Comparison of ENCODE assay signal across 19 cellular contexts in genomic region chr5:93705896-93706295, GRCh38. TPM values are rescaled to one million over a fixed set of nuclear protein-coding genes. Genes with fewer than 3 reads are reported as not detected.
A peak's percentile ranks its signal among the peaks of the same experiment; 100 is the strongest.
DNase-seq lines count a peak whose midpoint lies in the region; ATAC-seq, FAIRE-seq and TF ChIP-seq lines count a peak whose summit lies in the region.
"Had no signal": no experiment of that assay in that cellular context is flagged by ENCODE, and none has a peak within 500 bp of the region (broad histone marks: within the 10 kb centered on the region; RNA-seq: fewer than 3 reads in every experiment).

No MANE protein-coding gene starts in this region.

- no peak overlapping the region for H3K18ac ChIP-seq in IMR-90 (ENCODE audit: low read depth, low read length)

- H3K9me3 ChIP-seq in IMR-90 (ENCODE audit: control insufficient read depth, insufficient read depth, low read length) (no peaks in the 10 kb centered on the region), astrocyte (ENCODE audit: insufficient read depth, low read depth, low read length) (no peaks in the 10 kb centered on the region), osteoblast (ENCODE audit: low read depth, low read length) (no peaks in the 10 kb centered on the region)
- H3K9me3 ChIP-seq: HAP-1 had no signal

- in situ Hi-C loops in IMR-90 (cut with MboI; ENCODE audit: low sequenced_read_pairs) = no loop called here

- H3K23ac ChIP-seq in IMR-90 (ENCODE audit: low read depth, low read length) = no peak overlapping the region

- H2AFZ ChIP-seq in IMR-90 (replicated peaks; ENCODE audit: low read length, poor library complexity) = no peak overlapping the region
- H2AFZ ChIP-seq in astrocyte (ENCODE audit: low read depth, low read length) = no peak overlapping the region
- H2AFZ ChIP-seq in osteoblast (ENCODE audit: low read length) = no peak overlapping the region
- H2AFZ ChIP-seq: PC-9 had no signal

- no peak overlapping the region for H3K4ac ChIP-seq in IMR-90 (ENCODE audit: low read depth, low read length)

- H3K9ac ChIP-seq in IMR-90 (ENCODE audit: low read depth, low read length) (no peak overlapping the region), astrocyte (ENCODE audit: low read length) (no peak overlapping the region)

- intact Hi-C loops in IMR-90 (cut with micrococcal nuclease) = no loop called here

- POLR2A ChIA-PET in IMR-90 (lab: Charles Lee; ENCODE audit: unreplicated experiment) = no interaction called here

- no peak overlapping the region for H2BK120ac ChIP-seq in IMR-90 (ENCODE audit: low read depth, low read length)

- dilution Hi-C loops in IMR-90 (cut with HindIII; ENCODE audit: low sequenced_read_pairs, unreplicated experiment) = no loop called here

- H3K79me2 ChIP-seq in astrocyte (ENCODE audit: insufficient read depth, low read length) (no peaks in the 10 kb centered on the region), osteoblast (ENCODE audit: insufficient read depth, low read length) (no peaks in the 10 kb centered on the region)

- H3K4me2 ChIP-seq in IMR-90 (ENCODE audit: low read depth, low read length) (no peak overlapping the region), astrocyte (ENCODE audit: low read length) (peak overlapping the region; percentile 33), osteoblast (ENCODE audit: insufficient read depth, low read length) (no peak overlapping the region)
- H3K4me2 ChIP-seq: PC-9 had no signal

- TF ChIP-seq CTCF in IMR-90 (conservative IDR thresholded peaks at IDR 0.05; ENCODE audit: low read depth, low read length) (no peak), astrocyte (IDR thresholded peaks at IDR 0.05; ENCODE audit: insufficient read depth, low read depth, low read length) (no peak), fibroblast of mammary gland (conservative IDR thresholded peaks at IDR 0.05; ENCODE audit: control insufficient read depth, insufficient read depth, low read depth, low read length) (no peak), osteoblast (IDR thresholded peaks at IDR 0.05; ENCODE audit: extremely low read depth, low read depth, low read length) (no peak)

- H2BK15ac ChIP-seq in IMR-90 (ENCODE audit: low read depth, low read length) = no peak overlapping the region

- WGBS in IMR-90 (ENCODE audit: extremely low coverage in 2 of 2, insufficient read length in 1 of 2), 2 experiments = no CpG with 5 or more reads among the region's 1 CpG

- no peak for FAIRE-seq in astrocyte (lab: Jason Lieb, UNC)
- FAIRE-seq: A204.1, GM12878, GM18507, HTR-8/SVneo had no signal

- H3K56ac ChIP-seq in IMR-90 (ENCODE audit: extremely low read depth, insufficient read depth, low read length) = no peak overlapping the region

- H4K5ac ChIP-seq in IMR-90 (ENCODE audit: low read depth, low read length) = no peak overlapping the region

- H3K9me1 ChIP-seq in IMR-90 (ENCODE audit: insufficient read depth, low read length) = no peaks in the 10 kb centered on the region

- no TSS peak for BruUV-seq in IMR-90 (replicated peaks; lab: Mats Ljungman, UMichigan)

- no peaks in the 10 kb centered on the region for H4K20me1 ChIP-seq in IMR-90 (ENCODE audit: insufficient read depth, low read length)
- H4K20me1 ChIP-seq in astrocyte (ENCODE audit: insufficient read depth, low read length) = no peaks in the 10 kb centered on the region
- H4K20me1 ChIP-seq in osteoblast (ENCODE audit: insufficient read depth, low read length) = no peaks in the 10 kb centered on the region

- DNase-seq in EH (ENCODE audit: low read depth) (peak; percentile 31), IMR-90 (peak; percentile 57), astrocyte (ENCODE audit: low read depth) (peak; percentile 64), fibroblast of mammary gland (ENCODE audit: low read depth) (peak; percentile 76), osteoblast (ENCODE audit: insufficient read length, low spot score, missing footprints) (no peak)
- no peak for DNase-seq in activated effector memory CD4-positive, alpha-beta T cell treated with Interleukin-2 at 50 U/mL for 16 hours
- DNase-seq: C1 segment of cervical spinal cord, NCI-H1436 treated with DMSO at 0.1 percent for 48 hours, NCI-H226, NCI-H748 treated with DMSO at 0.1 percent for 48 hours, PC-9 had no signal

- H3K27ac ChIP-seq in IMR-90 (ENCODE audit: insufficient read depth, low read length) (no peak overlapping the region), astrocyte (ENCODE audit: low read depth, low read length) (no peak overlapping the region), osteoblast (ENCODE audit: low read depth, low read length) (no peak overlapping the region)
- H3K27ac ChIP-seq: PC-9 had no signal

- H3K27ac Mint-ChIP-seq in astrocyte (ENCODE audit: unreplicated experiment) = no peak overlapping the region

- TF ChIP-seq POLR2A in IMR-90 (IDR thresholded peaks at IDR 0.05; ENCODE audit: low read depth, low read length) = no peak

- H3K4me3 ChIP-seq in IMR-90 (ENCODE audit: insufficient read depth, low read depth, low read length) = no peak overlapping the region
- no peak overlapping the region for H3K4me3 ChIP-seq in astrocyte (ENCODE audit: insufficient read depth, low read depth, low read length)
- H3K4me3 ChIP-seq in fibroblast of mammary gland (ENCODE audit: control insufficient read depth, low read depth, low read length) = no peak overlapping the region
- no peak overlapping the region for H3K4me3 ChIP-seq in osteoblast (ENCODE audit: insufficient read depth, low read length)
- H3K4me3 ChIP-seq: GM12878, HAP-1, PC-9 had no signal

- no peak overlapping the region for H2AK5ac ChIP-seq in IMR-90 (ENCODE audit: low read depth, low read length)

- H2BK5ac ChIP-seq in IMR-90 (ENCODE audit: low read depth, low read length, poor library complexity, severe bottlenecking) = no peak overlapping the region

- no peak overlapping the region for H2AK9ac ChIP-seq in IMR-90 (replicated peaks; ENCODE audit: low read depth, low read length, poor library complexity)

- peaks cover 2% of the 10 kb centered on the region for H3K27me3 Mint-ChIP-seq in astrocyte (ENCODE audit: low read depth, unreplicated experiment)

- H3K4me3 Mint-ChIP-seq in astrocyte (ENCODE audit: unreplicated experiment) = no peak overlapping the region

- CTCF ChIA-PET in IMR-90 (lab: Yijun Ruan, JAX) = no interaction called here

- no peaks in the 10 kb centered on the region for H3K9me3 Mint-ChIP-seq in astrocyte (ENCODE audit: unreplicated experiment)

- H3K27me3 ChIP-seq in IMR-90 (ENCODE audit: control insufficient read depth, insufficient read depth, low read length) (no peaks in the 10 kb centered on the region), astrocyte (ENCODE audit: insufficient read depth, low read length) (no peaks in the 10 kb centered on the region), osteoblast (ENCODE audit: insufficient read depth, low read length) (no peaks in the 10 kb centered on the region)

- ATAC-seq in IMR-90 (ENCODE audit: low read depth) (no peak), GM19351 (IDR thresholded peaks at IDR 0.05; ENCODE audit: unreplicated experiment) (no peak), HG03025 (IDR thresholded peaks at IDR 0.05; ENCODE audit: low FRiP score, unreplicated experiment) (no peak)
- ATAC-seq: GM12878, Right ventricle myocardium inferior had no signal

- H4K91ac ChIP-seq in IMR-90 (ENCODE audit: insufficient read depth, low read depth, low read length) = no peak overlapping the region

- no peaks in the 10 kb centered on the region for H3K4me1 Mint-ChIP-seq in astrocyte (ENCODE audit: low read depth, unreplicated experiment)

- H3K79me1 ChIP-seq in IMR-90 (ENCODE audit: low read depth in 1 of 2, low read length in 2 of 2) = no peaks in the 10 kb centered on the region

- no peak for TF ChIP-seq RAD21 in IMR-90 (IDR thresholded peaks at IDR 0.05; ENCODE audit: low read length)

- H2BK20ac ChIP-seq in IMR-90 (ENCODE audit: low read depth, low read length) = no peak overlapping the region

- no peaks in the 10 kb centered on the region for H3K4me1 ChIP-seq in IMR-90 (ENCODE audit: control insufficient read depth, insufficient read depth, low read length)
- H3K4me1 ChIP-seq in astrocyte (ENCODE audit: insufficient read depth, low read length) = no peaks in the 10 kb centered on the region
- H3K4me1 ChIP-seq in osteoblast (ENCODE audit: insufficient read depth, low read length) = no peaks in the 10 kb centered on the region

- H3K36me3 Mint-ChIP-seq in astrocyte (ENCODE audit: low read depth, unreplicated experiment) = no peaks in the 10 kb centered on the region

- H4K8ac ChIP-seq in IMR-90 (ENCODE audit: low read depth in 2 of 2, low read length in 2 of 2) = no peak overlapping the region

- H3K36me3 ChIP-seq in IMR-90 (ENCODE audit: control insufficient read depth, insufficient read depth, low read length) (no peaks in the 10 kb centered on the region), astrocyte (ENCODE audit: insufficient read depth, low read length) (no peaks in the 10 kb centered on the region), osteoblast (ENCODE audit: insufficient read depth, low read length) (no peaks in the 10 kb centered on the region)
- H3K36me3 ChIP-seq: HAP-1 had no signal

- H3K14ac ChIP-seq in IMR-90 (replicated peaks; ENCODE audit: low read depth, low read length) = no peak overlapping the region

TF ChIP-seq in IMR-90, 13 proteins besides CTCF, POLR2A, EP300 and RAD21 (continues in another document):
- TF ChIP-seq CEBPB (IDR thresholded peaks at IDR 0.05; ENCODE audit: low read depth, low read length) (no peak), BHLHE40 (IDR thresholded peaks at IDR 0.05; ENCODE audit: low read depth, low read length) (no peak), SMC3 (IDR thresholded peaks at IDR 0.05; ENCODE audit: low read depth, low read length) (no peak), NFE2L2 (IDR thresholded peaks at IDR 0.05; ENCODE audit: low read depth, low read length) (no peak), MAZ (IDR thresholded peaks at IDR 0.05; ENCODE audit: borderline replicate concordance, low read depth, low read length) (no peak), CHD1 (IDR thresholded peaks at IDR 0.05; ENCODE audit: low read depth, low read length) (no peak), RCOR1 (IDR thresholded peaks at IDR 0.05; ENCODE audit: insufficient replicate concordance, low read length) (no peak)
- TF ChIP-seq, protein P1, sequence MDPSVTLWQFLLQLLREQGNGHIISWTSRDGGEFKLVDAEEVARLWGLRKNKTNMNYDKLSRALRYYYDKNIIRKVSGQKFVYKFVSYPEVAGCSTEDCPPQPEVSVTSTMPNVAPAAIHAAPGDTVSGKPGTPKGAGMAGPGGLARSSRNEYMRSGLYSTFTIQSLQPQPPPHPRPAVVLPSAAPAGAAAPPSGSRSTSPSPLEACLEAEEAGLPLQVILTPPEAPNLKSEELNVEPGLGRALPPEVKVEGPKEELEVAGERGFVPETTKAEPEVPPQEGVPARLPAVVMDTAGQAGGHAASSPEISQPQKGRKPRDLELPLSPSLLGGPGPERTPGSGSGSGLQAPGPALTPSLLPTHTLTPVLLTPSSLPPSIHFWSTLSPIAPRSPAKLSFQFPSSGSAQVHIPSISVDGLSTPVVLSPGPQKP (IDR thresholded peaks at IDR 0.05; ENCODE audit: borderline replicate concordance, low read depth, low read length) = no peak

RNA-seq across cellular contexts. Expression of gene POU5F2, which starts 35.5 kb away (rescaled TPM):
- total RNA-seq in IMR-90 (2012; rRNA removed) = 1.1 and 1.4 TPM in 2 replicates
- polyA plus RNA-seq in IMR-90 (2012; rRNA removed) = 0.02 TPM in 1 of 2 replicates, not detected in the other
- polyA plus RNA-seq in IMR-90 (2012; cell fraction: cytosol; rRNA removed) = not detected in 2 replicates
- polyA plus RNA-seq in IMR-90 (2012; cell fraction: nucleus; rRNA removed; ENCODE audit: low replicate concordance) = 0.10 and 0.37 TPM in 2 replicates
- total RNA-seq in astrocyte = 0.43 and 0.54 TPM in 2 replicates
- total RNA-seq in osteoblast = 1.8 and 2.9 TPM in 2 replicates

Comparison
In these comparisons a context has a peak if more than half of its experiments do, and no peak if none do; other contexts are left out.
1. DNase-seq: peak in EH (single experiment), IMR-90 (single experiment), astrocyte (single experiment) and fibroblast of mammary gland (single experiment); none in activated effector memory CD4-positive, alpha-beta T cell treated with Interleukin-2 at 50 U/mL for 16 hours (single experiment) and osteoblast (single experiment).